24 cellular contexts compared by ENCODE assay signal in genomic region chr1:175157200-175157599, GRCh38.
"Had no signal": no experiment of that assay in that cellular context is flagged by ENCODE, and none has a peak within 500 bp of the region (broad histone marks: within the 10 kb centered on the region; RNA-seq: fewer than 3 reads in every experiment).

No MANE protein-coding gene starts in this region.

- H3K9me3 Mint-ChIP-seq: endodermal cell; naive B cell; nephron; stimulated activated memory B cell treated with anti-CD40 and anti-IgM and Interleukin-4, amounts not matched to agents 10 μg/mL and 1 μg/mL and 100 μg/mL, for 72 hours; stimulated activated naive CD8-positive, alpha-beta T cell treated with anti-CD3 and anti-CD28 coated beads, Interleukin-15, amount 100 ng/mL, for 72 hours had no signal

- FAIRE-seq: endothelial cell of umbilical vein, kidney, pancreas, small intestine had no signal

- ATAC-seq: left cardiac atrium; left ventricle myocardium superior; right cardiac atrium; stimulated activated memory B cell treated with anti-CD40 and anti-IgM and Interleukin-4, amounts not matched to agents 10 μg/mL and 1 μg/mL and 100 μg/mL, for 72 hours; stimulated activated naive CD8-positive, alpha-beta T cell treated with anti-CD3 and anti-CD28 coated beads, Interleukin-15, amount 100 ng/mL, for 72 hours; upper lobe of right lung had no signal

- H3K27ac Mint-ChIP-seq: endodermal cell, nephron, progenitor cell of endocrine pancreas had no signal

- DNase-seq: effector CD4-positive, alpha-beta T cell; endodermal cell; erythroblast; foreskin keratinocyte; head of caudate nucleus; kidney; left cardiac atrium; left ventricle myocardium superior; mesendoderm; naive B cell; occipital lobe; pancreas; right cardiac atrium; small intestine; stimulated activated CD4-positive, alpha-beta T cell treated with anti-CD3 and anti-CD28 coated beads, Interleukin-12 subunit alpha, Interleukin-12 subunit beta, amount 100 ng/mL, for 4 hours; stimulated activated CD4-positive, alpha-beta T cell treated with anti-CD3 and anti-CD28 coated beads, Interleukin-2, amount 100 ng/mL, for 48 hours; stimulated activated CD8-positive, alpha-beta memory T cell treated with anti-CD3 and anti-CD28 coated beads, Interleukin-4, amount 100 ng/mL, for 48 hours; stimulated activated naive CD8-positive, alpha-beta T cell treated with anti-CD3 and anti-CD28 coated beads, Interleukin-15, amount 100 ng/mL, for 72 hours; testis; upper lobe of right lung had no signal

- H3K4me3 Mint-ChIP-seq: endodermal cell; naive B cell; nephron; stimulated activated memory B cell treated with anti-CD40 and anti-IgM and Interleukin-4, amounts not matched to agents 10 μg/mL and 1 μg/mL and 100 μg/mL, for 72 hours; stimulated activated naive CD8-positive, alpha-beta T cell treated with anti-CD3 and anti-CD28 coated beads, Interleukin-15, amount 100 ng/mL, for 72 hours had no signal

- H3K4me1 Mint-ChIP-seq: nephron had no signal
